ENCODE assay signal across 31 cellular contexts in the genomic region with DNA sequence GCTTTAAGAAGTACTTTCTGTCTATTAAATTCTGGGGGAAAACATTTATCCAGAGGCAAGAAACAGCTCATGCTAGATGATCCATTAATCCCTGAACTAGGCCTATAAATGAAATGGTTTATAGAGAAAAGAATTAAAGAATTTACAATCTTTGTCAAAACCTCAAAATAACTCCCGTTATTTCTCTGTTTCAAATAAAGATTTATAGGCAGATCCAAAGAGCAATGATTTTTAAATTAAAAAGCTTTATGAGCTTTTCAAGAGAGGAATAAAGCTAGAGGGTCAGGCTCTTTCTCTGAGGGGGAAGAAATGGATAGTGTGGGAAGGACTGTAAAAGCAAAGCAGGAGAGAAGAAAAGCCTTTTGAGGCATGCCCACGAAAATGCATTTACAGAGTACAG.
"Had no signal": no experiment of that assay in that cellular context is flagged by ENCODE, and none has a peak within 500 bp of the region (broad histone marks: within the 10 kb centered on the region; RNA-seq: fewer than 3 reads in every experiment).

No MANE protein-coding gene starts in this region.

- H3K36me3 ChIP-seq: cardiac muscle cell, colonic mucosa, gastroesophageal sphincter, stomach, thyroid gland, upper lobe of right lung had no signal

- H3K4me3 ChIP-seq: adrenal gland, cardiac muscle cell, colonic mucosa, dorsolateral prefrontal cortex, gastroesophageal sphincter, skin epidermis, stomach, thyroid gland, upper lobe of right lung had no signal

- H3K4me1 ChIP-seq: adrenal gland, colonic mucosa, gastroesophageal sphincter, stomach, thyroid gland, upper lobe of right lung had no signal

- ATAC-seq: gastroesophageal sphincter; left colon; naive thymus-derived CD8-positive, alpha-beta T cell; right cardiac atrium; stimulated activated naive B cell treated with anti-CD40 and anti-IgM and Interleukin-4, amounts not matched to agents 10 μg/mL and 1 μg/mL and 100 μg/mL, for 72 hours; upper lobe of right lung had no signal

- H3K9me3 Mint-ChIP-seq: activated naive CD8-positive, alpha-beta T cell treated with anti-CD3 and anti-CD28 coated beads for 36 hours; naive thymus-derived CD8-positive, alpha-beta T cell; stimulated activated naive B cell treated with anti-CD40 and anti-IgM and Interleukin-4, amounts not matched to agents 10 μg/mL and 1 μg/mL and 100 μg/mL, for 72 hours; T-helper 1 cell treated with Interleukin-12 subunit alpha and Interleukin-12 subunit beta and Interleukin-4 antibody, amounts not matched to agents 30 μg/mL and 1 μg/mL, for 36 hours had no signal

- H3K9me3 ChIP-seq: adrenal gland, colonic mucosa, gastroesophageal sphincter, stomach, thyroid gland, upper lobe of right lung had no signal

- H3K27me3 Mint-ChIP-seq: activated naive CD8-positive, alpha-beta T cell treated with anti-CD3 and anti-CD28 coated beads for 36 hours; brain had no signal

- H3K4me3 Mint-ChIP-seq: activated naive CD8-positive, alpha-beta T cell treated with anti-CD3 and anti-CD28 coated beads for 36 hours; brain; naive thymus-derived CD8-positive, alpha-beta T cell; stimulated activated naive B cell treated with anti-CD40 and anti-IgM and Interleukin-4, amounts not matched to agents 10 μg/mL and 1 μg/mL and 100 μg/mL, for 72 hours; T-helper 1 cell treated with Interleukin-12 subunit alpha and Interleukin-12 subunit beta and Interleukin-4 antibody, amounts not matched to agents 30 μg/mL and 1 μg/mL, for 36 hours had no signal

- H3K27me3 ChIP-seq: adrenal gland, cardiac muscle cell, colonic mucosa, gastroesophageal sphincter, stomach, thyroid gland, upper lobe of right lung had no signal

- H3K27ac ChIP-seq: adrenal gland, cardiac muscle cell, colonic mucosa, dorsolateral prefrontal cortex, gastroesophageal sphincter, skin epidermis, stomach, thyroid gland, upper lobe of right lung, VCaP had no signal

- H3K4me1 Mint-ChIP-seq: activated naive CD8-positive, alpha-beta T cell treated with anti-CD3 and anti-CD28 coated beads for 36 hours; naive thymus-derived CD8-positive, alpha-beta T cell; stimulated activated naive B cell treated with anti-CD40 and anti-IgM and Interleukin-4, amounts not matched to agents 10 μg/mL and 1 μg/mL and 100 μg/mL, for 72 hours had no signal

- H3K27ac Mint-ChIP-seq: activated naive CD8-positive, alpha-beta T cell treated with anti-CD3 and anti-CD28 coated beads for 36 hours; naive thymus-derived CD8-positive, alpha-beta T cell; stimulated activated naive B cell treated with anti-CD40 and anti-IgM and Interleukin-4, amounts not matched to agents 10 μg/mL and 1 μg/mL and 100 μg/mL, for 72 hours; T-helper 1 cell treated with Interleukin-12 subunit alpha and Interleukin-12 subunit beta and Interleukin-4 antibody, amounts not matched to agents 30 μg/mL and 1 μg/mL, for 36 hours had no signal

- H3K36me3 Mint-ChIP-seq: activated naive CD8-positive, alpha-beta T cell treated with anti-CD3 and anti-CD28 coated beads for 36 hours; brain; naive thymus-derived CD8-positive, alpha-beta T cell; stimulated activated naive B cell treated with anti-CD40 and anti-IgM and Interleukin-4, amounts not matched to agents 10 μg/mL and 1 μg/mL and 100 μg/mL, for 72 hours had no signal

- DNase-seq: activated CD4-positive, alpha-beta T cell treated with anti-CD3 and anti-CD28 coated beads for 48 hours; activated CD4-positive, alpha-beta T cell treated with anti-CD3 and anti-CD28 coated beads, Interleukin-2, amount 50 U/mL, for 48 hours; activated CD8-positive, alpha-beta memory T cell treated with anti-CD3 and anti-CD28 coated beads for 24 hours; activated effector memory CD4-positive, alpha-beta T cell treated with Interleukin-2 at 50 U/mL for 16 hours; activated naive CD4-positive, alpha-beta T cell treated with Interleukin-2 at 50 U/mL for 16 hours; activated naive CD8-positive, alpha-beta T cell treated with anti-CD3 and anti-CD28 coated beads for 36 hours; adrenal gland; aorta; cerebellar nuclear complex; colonic mucosa; dorsolateral prefrontal cortex; effector memory CD4-positive, alpha-beta T cell; erythroblast; hippocampal formation; left colon; naive thymus-derived CD8-positive, alpha-beta T cell; posterior cingulate gyrus; right cardiac atrium; stimulated activated CD4-positive, alpha-beta T cell treated with anti-CD3 and anti-CD28 coated beads, Interleukin-1b, Interleukin-23, amount 100 ng/mL, for 48 hours; stimulated activated CD4-positive, alpha-beta T cell treated with anti-CD3 and anti-CD28 coated beads, Interleukin-4, amount 100 ng/mL, for 4 hours; stimulated activated naive B cell treated with anti-CD40 and anti-IgM and Interleukin-4, amounts not matched to agents 10 μg/mL and 1 μg/mL and 100 μg/mL, for 72 hours; stomach; T-helper 9 cell; thyroid gland; upper lobe of right lung had no signal
